8 cellular contexts compared by ENCODE assay signal in genomic region chr9:2158729-2159128, GRCh38.
DNase-seq lines count a peak whose midpoint lies in the region; ATAC-seq, FAIRE-seq and TF ChIP-seq lines count a peak whose summit lies in the region.

No MANE protein-coding gene starts in this region.

- CTCF ChIA-PET in CD8-positive, alpha-beta T cell (lab: Charles Lee) = no interaction called here
- CTCF ChIA-PET in endothelial cell of umbilical vein (lab: Charles Lee) = interaction anchor here (1.0 to 4.0 kb wide), 7 partner anchors 11 to 569 kb away, joined by 3 to 18 read pairs (median 4); no protein-coding TSS in a partner anchor

- FAIRE-seq in endothelial cell of umbilical vein (lab: Jason Lieb, UNC) (no peak), pancreas (lab: Jason Lieb, UNC) (no peak)

- no peak overlapping the region for H3K27ac ChIP-seq in CD8-positive, alpha-beta T cell (ENCODE audit: low read depth, low read length)
- H3K27ac ChIP-seq in endothelial cell of umbilical vein (ENCODE audit: insufficient read depth, low read depth, low read length) (peak overlapping the region; percentile 79), pancreas (peak overlapping the region in 3 of 4 donors; percentile 25 to 78 (median 74))

- H3K27me3 ChIP-seq in CD8-positive, alpha-beta T cell (ENCODE audit: insufficient read depth, low read length) = no peaks in the 10 kb centered on the region
- H3K27me3 ChIP-seq in NT2/D1 (ENCODE audit: insufficient read depth, insufficient read length) (no peaks in the 10 kb centered on the region), endothelial cell of umbilical vein (ENCODE audit: control insufficient read depth in 2 of 2, insufficient read depth in 2 of 2, low read length in 2 of 2) (no peaks in the 10 kb centered on the region), pancreas (no peaks in the 10 kb centered on the region)

- no peak for TF ChIP-seq CTCF in CD8-positive, alpha-beta T cell (IDR thresholded peaks at IDR 0.05)
- TF ChIP-seq CTCF in endothelial cell of umbilical vein (IDR thresholded peaks at IDR 0.05; ENCODE audit: extremely low read depth in 1 of 2, insufficient read depth in 1 of 2, low read depth in 1 of 2, low read length in 2 of 2) = no peak
- TF ChIP-seq CTCF in pancreas (IDR thresholded peaks at IDR 0.05) = no peak

- H3K4me1 Mint-ChIP-seq in CD8-positive, alpha-beta T cell (ENCODE audit: low read depth) = peaks cover 75% of the 10 kb centered on the region

- intact Hi-C loops in CD8-positive, alpha-beta T cell (cut with DNase I, micrococcal nuclease) = loop anchor here in 1 of 2 experiments (5.0 kb wide), 2 partner anchors 136 to 684 kb away; partner anchors contain the start of gene PUM3
- intact Hi-C loops in endothelial cell of umbilical vein (cut with micrococcal nuclease) = loop anchor here (1.0 to 10.0 kb wide), 4 partner anchors 32 to 686 kb away; partner anchors contain the start of genes PUM3 and VLDLR
- intact Hi-C loops in pancreas (cut with DNase I) = no loop called here

- no peak for ATAC-seq in CD8-positive, alpha-beta T cell
- ATAC-seq in pancreas = no peak
- ATAC-seq in GM19455 (IDR thresholded peaks at IDR 0.05; ENCODE audit: unreplicated experiment) = no peak
- no peak for ATAC-seq in GM18502 (IDR thresholded peaks at IDR 0.05; ENCODE audit: poor library complexity, unreplicated experiment)

- TF ChIP-seq POLR2A in endothelial cell of umbilical vein (IDR thresholded peaks at IDR 0.05; ENCODE audit: low read depth, low read length) = no peak

- POLR2A ChIA-PET in CD8-positive, alpha-beta T cell (lab: Charles Lee) = interaction anchor here (1.0 to 1.6 kb wide), 2 partner anchors 9 to 13 kb away, joined by 3 read pairs; no protein-coding TSS in a partner anchor
- POLR2A ChIA-PET in endothelial cell of umbilical vein (lab: Charles Lee) = no interaction called here

- H3K4me2 ChIP-seq in endothelial cell of umbilical vein (ENCODE audit: insufficient read depth, low read length) = peak overlapping the region; percentile 100

- H2AFZ ChIP-seq in endothelial cell of umbilical vein (ENCODE audit: low read depth, low read length) = no peak overlapping the region

- H3K27me3 Mint-ChIP-seq in CD8-positive, alpha-beta T cell (ENCODE audit: low read depth) = no peaks in the 10 kb centered on the region

- dilution Hi-C loops in endothelial cell of umbilical vein (cut with MboI; ENCODE audit: extremely low pct_ligation_motif_present, low sequenced_read_pairs) = no loop called here

- H3K27ac Mint-ChIP-seq in CD8-positive, alpha-beta T cell = peak overlapping the region; percentile 56

- DNase-seq in CD8-positive, alpha-beta T cell = no peak
- DNase-seq in NT2/D1 (ENCODE audit: low read depth, low spot score) (no peak), endothelial cell of umbilical vein (ENCODE audit: low read depth, low spot score) (no peak), pancreas (no peak), NCI-H226 (no peak), NCI-H1092 treated with DMSO at 0.1 percent for 48 hours (lab: John Stamatoyannopoulos, UW) (no peak)

- TSS peak; percentile 55 for BruUV-seq in endothelial cell of umbilical vein (replicated peaks; lab: Mats Ljungman, UMichigan)

- H3K9me3 ChIP-seq in CD8-positive, alpha-beta T cell (ENCODE audit: low read length) = no peaks in the 10 kb centered on the region
- H3K9me3 ChIP-seq in NT2/D1 (ENCODE audit: insufficient read depth, low read length) = no peaks in the 10 kb centered on the region
- H3K9me3 ChIP-seq in endothelial cell of umbilical vein (replicated peaks; ENCODE audit: control insufficient read depth, insufficient read depth, low read length) = no peaks in the 10 kb centered on the region
- H3K9me3 ChIP-seq in pancreas = no peaks in the 10 kb centered on the region

- H3K36me3 Mint-ChIP-seq in CD8-positive, alpha-beta T cell = peaks cover 24% of the 10 kb centered on the region

- H3K79me2 ChIP-seq in endothelial cell of umbilical vein (ENCODE audit: control insufficient read depth, insufficient read depth, low read length) = peaks cover 6% of the 10 kb centered on the region

- no peaks in the 10 kb centered on the region for H3K9me3 Mint-ChIP-seq in CD8-positive, alpha-beta T cell

- H3K9me1 ChIP-seq in endothelial cell of umbilical vein (replicated peaks; ENCODE audit: control insufficient read depth, extremely low read depth, insufficient read depth, low read length) = no peaks in the 10 kb centered on the region

- peaks cover 10% of the 10 kb centered on the region for H3K36me3 ChIP-seq in CD8-positive, alpha-beta T cell (ENCODE audit: insufficient read depth, low read length)
- no peaks in the 10 kb centered on the region for H3K36me3 ChIP-seq in NT2/D1 (ENCODE audit: insufficient read depth, insufficient read length, low read length)
- H3K36me3 ChIP-seq in endothelial cell of umbilical vein (ENCODE audit: control insufficient read depth in 2 of 2, extremely low read depth in 1 of 2, insufficient read depth in 2 of 2, low read length in 2 of 2) = no peaks in the 10 kb centered on the region
- no peaks in the 10 kb centered on the region for H3K36me3 ChIP-seq in pancreas

- H3K9ac ChIP-seq in NT2/D1 (ENCODE audit: insufficient read length, low read depth) = peak overlapping the region; percentile 39
- H3K9ac ChIP-seq in endothelial cell of umbilical vein (replicated peaks; ENCODE audit: extremely low read depth, insufficient read depth, low read length) = peak overlapping the region; percentile 83

- no peaks in the 10 kb centered on the region for H4K20me1 ChIP-seq in endothelial cell of umbilical vein (replicated peaks; ENCODE audit: control insufficient read depth, extremely low read depth, insufficient read depth, low read length)

- 48 to 51% methylated on average over 3 of the region's 3 CpGs for WGBS in pancreas, 2 donors

- peaks cover 31% of the 10 kb centered on the region for H3K4me1 ChIP-seq in CD8-positive, alpha-beta T cell (ENCODE audit: insufficient read depth, low read length)
- no peaks in the 10 kb centered on the region for H3K4me1 ChIP-seq in NT2/D1 (ENCODE audit: insufficient read depth, insufficient read length)
- H3K4me1 ChIP-seq in endothelial cell of umbilical vein (ENCODE audit: control insufficient read depth, extremely low read depth, insufficient read depth, low read length) = peaks cover 26% of the 10 kb centered on the region
- peaks cover 5 to 17% (median 13%) of the 10 kb centered on the region in 3 donors for H3K4me1 ChIP-seq in pancreas

- peak overlapping the region; percentile 42 for H3K4me3 ChIP-seq in CD8-positive, alpha-beta T cell (ENCODE audit: low read depth, low read length)
- peak overlapping the region; percentile 29 for H3K4me3 ChIP-seq in NT2/D1 (ENCODE audit: insufficient read length, low read depth)
- peak overlapping the region; percentile 23 to 76 (median 37) for H3K4me3 ChIP-seq in endothelial cell of umbilical vein (replicated peaks in 1 of 3; ENCODE audit: insufficient read depth in 1 of 3, low read depth in 1 of 3, low read length in 3 of 3)
- H3K4me3 ChIP-seq in pancreas = peak overlapping the region in 3 of 4 donors; percentile 9 to 40 (median 38)

- H3K4me3 Mint-ChIP-seq in CD8-positive, alpha-beta T cell = peak overlapping the region; percentile 82

TF ChIP-seq in endothelial cell of umbilical vein, 7 proteins besides CTCF, POLR2A, EP300 and RAD21:
- TF ChIP-seq FOS (IDR thresholded peaks at IDR 0.05; ENCODE audit: borderline replicate concordance, insufficient read depth, low read length) (no peak), EZH2 (IDR thresholded peaks at IDR 0.05; ENCODE audit: borderline replicate concordance, low read depth, low read length, severe bottlenecking) (no peak), POLR2AphosphoS5 (IDR thresholded peaks at IDR 0.05; ENCODE audit: insufficient read depth, low read depth, low read length) (no peak), JUN (IDR thresholded peaks at IDR 0.05; ENCODE audit: borderline replicate concordance, insufficient read depth, insufficient read length, low read depth) (no peak), MYC (IDR thresholded peaks at IDR 0.05; ENCODE audit: low read depth, low read length) (no peak), GATA2 (IDR thresholded peaks at IDR 0.05; ENCODE audit: insufficient read depth, insufficient read length, low read depth, low read length) (no peak), MAX (IDR thresholded peaks at IDR 0.05; ENCODE audit: insufficient read depth, insufficient read length) (no peak)
